ENCODE assay signal across 1 cellular context in the genomic region with DNA sequence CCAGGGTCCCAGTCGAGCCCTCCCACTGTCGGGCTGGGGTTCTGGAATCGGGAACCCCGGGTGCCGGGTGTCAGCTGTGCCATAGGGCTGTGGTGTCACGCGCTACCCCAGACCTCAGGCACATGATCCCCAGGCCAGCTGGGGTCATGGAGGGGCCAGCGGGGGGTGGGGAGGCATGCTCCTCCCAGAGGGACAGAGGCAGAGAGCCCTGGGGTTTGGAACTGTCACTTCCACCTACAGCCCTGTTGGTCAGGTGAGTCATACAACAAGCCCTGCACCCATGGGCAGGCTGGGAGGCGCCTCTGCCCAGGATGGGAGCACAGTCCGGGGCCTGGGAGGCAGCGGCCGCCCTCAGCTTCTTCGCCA.
A peak's percentile ranks its signal among the peaks of the same experiment; 100 is the strongest.
TF ChIP-seq lines count a peak whose summit lies in the region.

No MANE protein-coding gene starts in this region.

TF ChIP-seq in HepG2, 621 proteins besides CTCF, POLR2A, EP300 and RAD21 (continued from another document):
- peak; percentile 67; the same call in 1 of the 2 replicates for TF ChIP-seq ZNF263 (CRISPR knock-in tag; IDR thresholded peaks at IDR 0.05)
- no peak for TF ChIP-seq ZNF557 (CRISPR knock-in tag; IDR thresholded peaks at IDR 0.05)
- TF ChIP-seq AGO2 (optimal IDR thresholded peaks at IDR 0.05; ENCODE audit: low read depth, low read length) = peak; percentile 2
- TF ChIP-seq HDAC6 (IDR thresholded peaks at IDR 0.05; ENCODE audit: low read depth, low read length) = no peak
- TF ChIP-seq, protein P1, sequence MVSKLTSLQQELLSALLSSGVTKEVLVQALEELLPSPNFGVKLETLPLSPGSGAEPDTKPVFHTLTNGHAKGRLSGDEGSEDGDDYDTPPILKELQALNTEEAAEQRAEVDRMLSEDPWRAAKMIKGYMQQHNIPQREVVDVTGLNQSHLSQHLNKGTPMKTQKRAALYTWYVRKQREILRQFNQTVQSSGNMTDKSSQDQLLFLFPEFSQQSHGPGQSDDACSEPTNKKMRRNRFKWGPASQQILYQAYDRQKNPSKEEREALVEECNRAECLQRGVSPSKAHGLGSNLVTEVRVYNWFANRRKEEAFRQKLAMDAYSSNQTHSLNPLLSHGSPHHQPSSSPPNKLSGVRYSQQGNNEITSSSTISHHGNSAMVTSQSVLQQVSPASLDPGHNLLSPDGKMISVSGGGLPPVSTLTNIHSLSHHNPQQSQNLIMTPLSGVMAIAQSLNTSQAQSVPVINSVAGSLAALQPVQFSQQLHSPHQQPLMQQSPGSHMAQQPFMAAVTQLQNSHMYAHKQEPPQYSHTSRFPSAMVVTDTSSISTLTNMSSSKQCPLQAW (CRISPR knock-in tag; IDR thresholded peaks at IDR 0.05) = no peak
- 0 out of 2 replicates have a peak, but pooled peaks have one; percentile 7 for TF ChIP-seq PCBP1 (IDR thresholded peaks at IDR 0.05; ENCODE audit: borderline replicate concordance, low read depth, low read length)
- no peak for TF ChIP-seq MYPOP (CRISPR knock-in tag; IDR thresholded peaks at IDR 0.05)
- no peak for TF ChIP-seq DPF2 (CRISPR knock-in tag; IDR thresholded peaks at IDR 0.05; ENCODE audit: borderline replicate concordance, low read depth)
- TF ChIP-seq RARA (CRISPR knock-in tag; IDR thresholded peaks at IDR 0.05) = peak; percentile 92
- TF ChIP-seq ZNF326 (CRISPR knock-in tag; IDR thresholded peaks at IDR 0.05; ENCODE audit: borderline replicate concordance) = 0 out of 2 replicates have a peak, but pooled peaks have one; percentile 61
- 0 out of 2 replicates have a peak, but pooled peaks have one; percentile 13 for TF ChIP-seq THRA (CRISPR knock-in tag; IDR thresholded peaks at IDR 0.05; ENCODE audit: borderline replicate concordance)
- TF ChIP-seq NR2F6 (IDR thresholded peaks at IDR 0.05) = no peak; the same call in 1 of the 2 replicates
- TF ChIP-seq NR2F6 (CRISPR knock-in tag; IDR thresholded peaks at IDR 0.05) = peak; percentile 49; the same call in 1 of the 2 replicates
- TF ChIP-seq ZNF350 (CRISPR knock-in tag; IDR thresholded peaks at IDR 0.05; ENCODE audit: borderline replicate concordance, low read depth) = no peak
- TF ChIP-seq, protein P2, sequence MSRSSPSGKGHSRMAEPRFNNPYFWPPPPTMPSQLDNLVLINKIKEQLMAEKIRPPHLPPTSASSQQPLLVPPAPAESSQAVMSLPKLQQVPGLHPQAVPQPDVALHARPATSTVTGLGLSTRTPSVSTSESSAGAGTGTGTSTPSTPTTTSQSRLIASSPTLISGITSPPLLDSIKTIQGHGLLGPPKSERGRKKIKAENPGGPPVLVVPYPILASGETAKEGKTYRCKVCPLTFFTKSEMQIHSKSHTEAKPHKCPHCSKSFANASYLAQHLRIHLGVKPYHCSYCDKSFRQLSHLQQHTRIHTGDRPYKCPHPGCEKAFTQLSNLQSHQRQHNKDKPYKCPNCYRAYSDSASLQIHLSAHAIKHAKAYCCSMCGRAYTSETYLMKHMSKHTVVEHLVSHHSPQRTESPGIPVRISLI (CRISPR knock-in tag; IDR thresholded peaks at IDR 0.05; ENCODE audit: borderline replicate concordance) = no peak
- TF ChIP-seq SNAI1 (CRISPR knock-in tag; IDR thresholded peaks at IDR 0.05; ENCODE audit: borderline replicate concordance) = no peak
- TF ChIP-seq IKZF1 (IDR thresholded peaks at IDR 0.05) = no peak
- no peak for TF ChIP-seq RFXANK (CRISPR knock-in tag; IDR thresholded peaks at IDR 0.05)
- no peak for TF ChIP-seq NFIC (IDR thresholded peaks at IDR 0.05; ENCODE audit: low read length)
- peak; percentile 83 for TF ChIP-seq FOSL2 (CRISPR knock-in tag; IDR thresholded peaks at IDR 0.05)
- TF ChIP-seq, protein P3, sequence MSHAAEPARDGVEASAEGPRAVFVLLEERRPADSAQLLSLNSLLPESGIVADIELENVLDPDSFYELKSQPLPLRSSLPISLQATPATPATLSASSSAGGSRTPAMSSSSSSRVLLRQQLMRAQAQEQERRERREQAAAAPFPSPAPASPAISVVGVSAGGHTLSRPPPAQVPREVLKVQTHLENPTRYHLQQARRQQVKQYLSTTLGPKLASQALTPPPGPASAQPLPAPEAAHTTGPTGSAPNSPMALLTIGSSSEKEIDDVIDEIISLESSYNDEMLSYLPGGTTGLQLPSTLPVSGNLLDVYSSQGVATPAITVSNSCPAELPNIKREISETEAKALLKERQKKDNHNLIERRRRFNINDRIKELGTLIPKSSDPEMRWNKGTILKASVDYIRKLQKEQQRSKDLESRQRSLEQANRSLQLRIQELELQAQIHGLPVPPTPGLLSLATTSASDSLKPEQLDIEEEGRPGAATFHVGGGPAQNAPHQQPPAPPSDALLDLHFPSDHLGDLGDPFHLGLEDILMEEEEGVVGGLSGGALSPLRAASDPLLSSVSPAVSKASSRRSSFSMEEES (CRISPR knock-in tag; IDR thresholded peaks at IDR 0.05) = peak; percentile 16; the same call in 1 of the 2 replicates
- no peak for TF ChIP-seq ZMYM3 (CRISPR knock-in tag; IDR thresholded peaks at IDR 0.05)
- TF ChIP-seq GFI1 (CRISPR knock-in tag; IDR thresholded peaks at IDR 0.05; ENCODE audit: borderline replicate concordance) = no peak
- TF ChIP-seq ZNF512B (CRISPR knock-in tag; IDR thresholded peaks at IDR 0.05; ENCODE audit: borderline replicate concordance) = 0 out of 2 replicates have a peak, but pooled peaks have one; percentile 13
- TF ChIP-seq ZNF431 (CRISPR knock-in tag; IDR thresholded peaks at IDR 0.05; ENCODE audit: borderline replicate concordance, low read depth) = 0 out of 2 replicates have a peak, but pooled peaks have one; percentile 6
- TF ChIP-seq BHLHE40 (IDR thresholded peaks at IDR 0.05; ENCODE audit: low read length) = 0 out of 2 replicates have a peak, but pooled peaks have one; percentile 9
- TF ChIP-seq GPN1 (CRISPR knock-in tag; IDR thresholded peaks at IDR 0.05; ENCODE audit: borderline replicate concordance) = 0 out of 2 replicates have a peak, but pooled peaks have one; percentile 8
- TF ChIP-seq, protein P4, sequence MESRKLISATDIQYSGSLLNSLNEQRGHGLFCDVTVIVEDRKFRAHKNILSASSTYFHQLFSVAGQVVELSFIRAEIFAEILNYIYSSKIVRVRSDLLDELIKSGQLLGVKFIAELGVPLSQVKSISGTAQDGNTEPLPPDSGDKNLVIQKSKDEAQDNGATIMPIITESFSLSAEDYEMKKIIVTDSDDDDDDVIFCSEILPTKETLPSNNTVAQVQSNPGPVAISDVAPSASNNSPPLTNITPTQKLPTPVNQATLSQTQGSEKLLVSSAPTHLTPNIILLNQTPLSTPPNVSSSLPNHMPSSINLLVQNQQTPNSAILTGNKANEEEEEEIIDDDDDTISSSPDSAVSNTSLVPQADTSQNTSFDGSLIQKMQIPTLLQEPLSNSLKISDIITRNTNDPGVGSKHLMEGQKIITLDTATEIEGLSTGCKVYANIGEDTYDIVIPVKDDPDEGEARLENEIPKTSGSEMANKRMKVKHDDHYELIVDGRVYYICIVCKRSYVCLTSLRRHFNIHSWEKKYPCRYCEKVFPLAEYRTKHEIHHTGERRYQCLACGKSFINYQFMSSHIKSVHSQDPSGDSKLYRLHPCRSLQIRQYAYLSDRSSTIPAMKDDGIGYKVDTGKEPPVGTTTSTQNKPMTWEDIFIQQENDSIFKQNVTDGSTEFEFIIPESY (CRISPR knock-in tag; IDR thresholded peaks at IDR 0.05) = peak; percentile 55; the same call in 1 of the 2 replicates
- TF ChIP-seq SYNCRIP (IDR thresholded peaks at IDR 0.05; ENCODE audit: insufficient read depth, low read depth, low read length) = no peak
- TF ChIP-seq MLX (CRISPR knock-in tag; IDR thresholded peaks at IDR 0.05) = peak; percentile 60
- no peak for TF ChIP-seq ZNF776 (CRISPR knock-in tag; IDR thresholded peaks at IDR 0.05)
